In genomic region chr7:44867073-44867990, GRCh38 we compare ENCODE assay signal across 11 cellular contexts. TPM values are rescaled to one million over a fixed set of nuclear protein-coding genes. Genes with fewer than 3 reads are reported as not detected.
DNase-seq lines count a peak whose midpoint lies in the region; ATAC-seq and TF ChIP-seq lines count a peak whose summit lies in the region.
"Had no signal": no experiment of that assay in that cellular context is flagged by ENCODE, and none has a peak within 500 bp of the region (broad histone marks: within the 10 kb centered on the region; RNA-seq: fewer than 3 reads in every experiment).

No MANE protein-coding gene starts in this region.

- peaks cover 6% of the 10 kb centered on the region for H3K4me1 Mint-ChIP-seq in T-helper 1 cell treated with Interleukin-12 subunit alpha and Interleukin-12 subunit beta and Interleukin-4 antibody, amounts not matched to agents 30 μg/mL and 1 μg/mL, for 36 hours (ENCODE audit: low read depth)

- no peaks in the 10 kb centered on the region for H3K79me2 ChIP-seq in PC-9 (ENCODE audit: low read depth)

- H3K9me3 ChIP-seq in PC-9 (ENCODE audit: insufficient read depth, low read depth): no peaks in the 10 kb centered on the region; the same call in 1 of the 2 replicates
- H3K9me3 ChIP-seq in WERI-Rb-1 (ENCODE audit: severe bottlenecking): peaks cover 6% of the 10 kb centered on the region

- H3K4me3 Mint-ChIP-seq in T-helper 1 cell treated with Interleukin-12 subunit alpha and Interleukin-12 subunit beta and Interleukin-4 antibody, amounts not matched to agents 30 μg/mL and 1 μg/mL, for 36 hours: no peak overlapping the region
- H3K4me3 Mint-ChIP-seq: activated B cell treated with CpG ODN at 0.5 μM for 24 hours had no signal

- H3K27ac Mint-ChIP-seq in T-helper 1 cell treated with Interleukin-12 subunit alpha and Interleukin-12 subunit beta and Interleukin-4 antibody, amounts not matched to agents 30 μg/mL and 1 μg/mL, for 36 hours: peak overlapping the region; percentile 26
- H3K27ac Mint-ChIP-seq: activated B cell treated with CpG ODN at 0.5 μM for 24 hours had no signal

- no TSS peak for BruUV-seq in PC-9 (replicated peaks; lab: Mats Ljungman, UMichigan)

- POLR2A ChIA-PET in PC-9 (lab: Charles Lee; ENCODE audit: unreplicated experiment): interaction anchor here (0.6 kb wide), 1 partner anchor 17 kb away, joined by 3 read pairs; no protein-coding TSS in a partner anchor

- H3K4me1 ChIP-seq in PC-9 (replicated peaks; ENCODE audit: insufficient read depth): peaks cover 15% of the 10 kb centered on the region; the same call in 1 of the 2 replicates
- no peaks in the 10 kb centered on the region for H3K4me1 ChIP-seq in rectal smooth muscle tissue (ENCODE audit: control insufficient read depth, insufficient read depth, low read length)

- H3K27me3 ChIP-seq in PC-9 (ENCODE audit: insufficient read depth, low read depth): no peaks in the 10 kb centered on the region
- no peaks in the 10 kb centered on the region for H3K27me3 ChIP-seq in rectal smooth muscle tissue (ENCODE audit: control insufficient read depth, insufficient read depth, low read length)
- H3K27me3 ChIP-seq in WERI-Rb-1 (ENCODE audit: insufficient read depth, low read depth, severe bottlenecking): no peaks in the 10 kb centered on the region

- no peak overlapping the region for H3K27ac ChIP-seq in PC-9
- H3K27ac ChIP-seq in rectal smooth muscle tissue (ENCODE audit: low read depth, low read length): peak overlapping the region; percentile 56
- H3K27ac ChIP-seq in WERI-Rb-1: no peak overlapping the region
- H3K27ac ChIP-seq: C4-2B had no signal

- CTCF ChIA-PET in PC-9 (lab: Charles Lee): no interaction called here

- DNase-seq in T-helper 1 cell (no peak), PC-9 (peak; percentile 24 to 80), NCI-H1092 (lab: John Stamatoyannopoulos, UW) (no peak), WERI-Rb-1 (no peak)
- DNase-seq: activated B cell treated with CpG ODN at 0.5 μM for 24 hours, kidney had no signal

- no peaks in the 10 kb centered on the region for H4K20me1 ChIP-seq in PC-9 (ENCODE audit: insufficient read depth)

- H3F3A ChIP-seq in PC-9 (ENCODE audit: insufficient read depth, low read depth): peaks cover 15% of the 10 kb centered on the region; the same call in 1 of the 2 replicates

- ATAC-seq in esophagus mucosa (peak; percentile 76), GM21723 (IDR thresholded peaks at IDR 0.05; ENCODE audit: unreplicated experiment) (no peak)

- no peak overlapping the region for H3K4me2 ChIP-seq in PC-9

- intact Hi-C loops in PC-9 (cut with micrococcal nuclease; ENCODE audit: unreplicated experiment): no loop called here

- peaks cover 4% of the 10 kb centered on the region for H3K9me3 Mint-ChIP-seq in T-helper 1 cell treated with Interleukin-12 subunit alpha and Interleukin-12 subunit beta and Interleukin-4 antibody, amounts not matched to agents 30 μg/mL and 1 μg/mL, for 36 hours
- H3K9me3 Mint-ChIP-seq: activated B cell treated with CpG ODN at 0.5 μM for 24 hours had no signal

- TF ChIP-seq CTCF in PC-9 (conservative IDR thresholded peaks at IDR 0.05) (no peak), WERI-Rb-1 (IDR thresholded peaks at IDR 0.05; ENCODE audit: low read depth, low read length) (no peak)

- no peaks in the 10 kb centered on the region for H3K9me2 ChIP-seq in PC-9 (ENCODE audit: insufficient read depth)

- H3K36me3 Mint-ChIP-seq in T-helper 1 cell treated with Interleukin-12 subunit alpha and Interleukin-12 subunit beta and Interleukin-4 antibody, amounts not matched to agents 30 μg/mL and 1 μg/mL, for 36 hours (ENCODE audit: low read depth): no peaks in the 10 kb centered on the region

- no peak overlapping the region for H3K4me3 ChIP-seq in PC-9
- no peak overlapping the region for H3K4me3 ChIP-seq in rectal smooth muscle tissue (ENCODE audit: low read length)
- no peak overlapping the region for H3K4me3 ChIP-seq in WERI-Rb-1 (ENCODE audit: low read depth, low read length)

- peaks cover 6% of the 10 kb centered on the region for H3K27me3 Mint-ChIP-seq in T-helper 1 cell treated with Interleukin-12 subunit alpha and Interleukin-12 subunit beta and Interleukin-4 antibody, amounts not matched to agents 30 μg/mL and 1 μg/mL, for 36 hours (ENCODE audit: low read depth)

- H2AFZ ChIP-seq in PC-9: no peak overlapping the region

- H3K36me3 ChIP-seq in PC-9 (ENCODE audit: low read depth) (no peaks in the 10 kb centered on the region), rectal smooth muscle tissue (ENCODE audit: control insufficient read depth, insufficient read depth, low read length) (no peaks in the 10 kb centered on the region), WERI-Rb-1 (no peaks in the 10 kb centered on the region)

- H3K9ac ChIP-seq in rectal smooth muscle tissue (ENCODE audit: low read length): no peak overlapping the region

RNA-seq across cellular contexts. Expression of gene PURB, which starts 18.0 kb away (rescaled TPM):
- total RNA-seq in PC-9 (2021) (33.1 and 38.2 TPM in 2 replicates), esophagus mucosa (19.4 TPM)

RNA-seq across cellular contexts. Expression of gene H2AZ2, which starts 19.4 kb away (rescaled TPM):
- 334 and 354 TPM in 2 replicates for total RNA-seq in PC-9 (2021)
- 87.6 TPM for total RNA-seq in esophagus mucosa

Comparison
In these comparisons a context has a peak if more than half of its experiments do, and no peak if none do; other contexts are left out.
1. DNase-seq: peak in PC-9 (2 of 2); none in T-helper 1 cell (0 of 5), NCI-H1092 (single experiment) and WERI-Rb-1 (single experiment).